In genomic region chr6:6676910-6677441, GRCh38 we compare ENCODE assay signal across 7 cellular contexts.
DNase-seq lines count a peak whose midpoint lies in the region; ATAC-seq and TF ChIP-seq lines count a peak whose summit lies in the region.

No MANE protein-coding gene starts in this region.

- 0 to 12% methylated on average over 5 to 7 of the region's 7 CpGs for WGBS in esophagus squamous epithelium, 2 donors

- no peak overlapping the region for H3K4me3 Mint-ChIP-seq in natural killer cell treated with Interleukin-12 subunit alpha and Interleukin-12 subunit beta and Interleukin-15 and Interleukin-18, amount 100 ng/mL, for 72 hours

- no peaks in the 10 kb centered on the region for H3K36me3 ChIP-seq in OCI-LY3 (replicated peaks; ENCODE audit: low read depth, low read length)
- no peaks in the 10 kb centered on the region for H3K36me3 ChIP-seq in esophagus squamous epithelium

- peak overlapping the region; percentile 57 for H3K4me2 ChIP-seq in OCI-LY3 (ENCODE audit: low read length)

- H3K4me1 Mint-ChIP-seq in natural killer cell treated with Interleukin-12 subunit alpha and Interleukin-12 subunit beta and Interleukin-15 and Interleukin-18, amount 100 ng/mL, for 72 hours (ENCODE audit: low read depth in 2 of 2) = peaks cover 5 to 8% of the 10 kb centered on the region in 2 donors

- no peaks in the 10 kb centered on the region for H4K20me1 ChIP-seq in OCI-LY3 (ENCODE audit: insufficient read depth, low read length)

- DNase-seq in GM12864 (ENCODE audit: low read depth) (peak; percentile 42), HuH-7 (ENCODE audit: low spot score) (peak; percentile 30), activated T-cell treated with anti-CD3 and anti-CD28 coated beads for 24 hours (ENCODE audit: low read depth) (peak; percentile 74), esophagus squamous epithelium (lab: John Stamatoyannopoulos, UW) (no peak)
- DNase-seq in natural killer cell treated with Interleukin-12 subunit alpha and Interleukin-12 subunit beta and Interleukin-15 and Interleukin-18, amount 100 ng/mL, for 72 hours (ENCODE audit: low spot score) = peak; percentile 77
- DNase-seq in stimulated activated naive CD4-positive, alpha-beta T cell treated with Interleukin-2 at 50 U/mL for 16 hours (lab: John Stamatoyannopoulos, UW) = peak; percentile 54

- TF ChIP-seq CTCF in GM12864 (IDR thresholded peaks at IDR 0.05; ENCODE audit: low read depth, low read length, missing control alignments) = peak; percentile 91
- peak; percentile 81 for TF ChIP-seq CTCF in OCI-LY3 (IDR thresholded peaks at IDR 0.05; ENCODE audit: low read depth, low read length)
- peak; percentile 97 to 99 (median 98) for TF ChIP-seq CTCF in esophagus squamous epithelium (IDR thresholded peaks at IDR 0.05)

- peak overlapping the region; percentile 69 for H2AFZ ChIP-seq in OCI-LY3 (ENCODE audit: low read depth, low read length)

- no peak overlapping the region for H3K27ac Mint-ChIP-seq in natural killer cell treated with Interleukin-12 subunit alpha and Interleukin-12 subunit beta and Interleukin-15 and Interleukin-18, amount 100 ng/mL, for 72 hours

- peaks cover 0 to 10% of the 10 kb centered on the region in 2 donors for H3K27me3 Mint-ChIP-seq in natural killer cell treated with Interleukin-12 subunit alpha and Interleukin-12 subunit beta and Interleukin-15 and Interleukin-18, amount 100 ng/mL, for 72 hours

- no peak overlapping the region for H3K9ac ChIP-seq in OCI-LY3 (ENCODE audit: low read length)

- H3K4me3 ChIP-seq in GM12864 (ENCODE audit: low read depth, low read length) = no peak overlapping the region
- peak overlapping the region; percentile 39 for H3K4me3 ChIP-seq in OCI-LY3 (ENCODE audit: low read length)
- no peak overlapping the region for H3K4me3 ChIP-seq in esophagus squamous epithelium

- no peaks in the 10 kb centered on the region for H3K79me2 ChIP-seq in OCI-LY3 (ENCODE audit: low read length)

- no peak for TF ChIP-seq POLR2A in esophagus squamous epithelium (IDR thresholded peaks at IDR 0.05)

- intact Hi-C loops in esophagus squamous epithelium (cut with DNase I) = no loop called here

- no peaks in the 10 kb centered on the region for H3K9me3 Mint-ChIP-seq in natural killer cell treated with Interleukin-12 subunit alpha and Interleukin-12 subunit beta and Interleukin-15 and Interleukin-18, amount 100 ng/mL, for 72 hours

- H3K27ac ChIP-seq in OCI-LY3 (ENCODE audit: low read length) (no peak overlapping the region), esophagus squamous epithelium (peak overlapping the region; percentile 68 to 84 (median 72))

- ATAC-seq in natural killer cell treated with Interleukin-12 subunit alpha and Interleukin-12 subunit beta and Interleukin-15 and Interleukin-18, amount 100 ng/mL, for 72 hours = peak; percentile 67 to 76

- no peaks in the 10 kb centered on the region for H3K36me3 Mint-ChIP-seq in natural killer cell treated with Interleukin-12 subunit alpha and Interleukin-12 subunit beta and Interleukin-15 and Interleukin-18, amount 100 ng/mL, for 72 hours

- peaks cover 5% of the 10 kb centered on the region for H3K4me1 ChIP-seq in OCI-LY3 (ENCODE audit: low read length)
- peaks cover under 1 to 52% (median 16%) of the 10 kb centered on the region in 3 donors for H3K4me1 ChIP-seq in esophagus squamous epithelium

- H3K9me3 ChIP-seq in OCI-LY3 (ENCODE audit: insufficient read depth, low read length) = no peaks in the 10 kb centered on the region
- H3K9me3 ChIP-seq in esophagus squamous epithelium = no peaks in the 10 kb centered on the region

- peaks cover 10% of the 10 kb centered on the region; the same call in 1 of the 2 replicates for H3K27me3 ChIP-seq in OCI-LY3 (ENCODE audit: low read depth, low read length)
- H3K27me3 ChIP-seq in esophagus squamous epithelium = no peaks in the 10 kb centered on the region
